1 cellular context compared by ENCODE assay signal in the genomic region with DNA sequence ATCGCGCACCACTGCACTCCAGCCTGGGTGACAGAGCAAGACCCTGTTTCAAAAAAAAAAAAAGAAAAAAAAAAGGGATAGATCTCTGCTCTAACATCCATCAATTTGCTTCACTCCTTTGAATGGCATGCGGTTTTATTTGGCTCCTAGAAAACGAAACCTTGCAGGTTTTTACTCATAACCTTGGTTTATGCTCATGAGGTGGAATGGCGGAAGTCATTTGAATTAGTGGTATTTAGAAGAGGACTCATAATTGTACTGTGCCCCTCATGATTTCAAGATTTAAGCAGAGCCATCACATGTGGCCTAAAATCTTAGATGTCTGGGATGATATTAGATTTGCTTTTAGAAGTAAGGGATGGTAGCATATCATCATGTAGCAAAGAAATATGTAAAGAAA.
TF ChIP-seq lines count a peak whose summit lies in the region.

No MANE protein-coding gene starts in this region.

TF ChIP-seq in K562, 482 proteins besides CTCF, POLR2A, EP300 and RAD21:
- TF ChIP-seq PHF20 (IDR thresholded peaks at IDR 0.05; ENCODE audit: partially characterized antibody): no peak
- TF ChIP-seq CBX8 (IDR thresholded peaks at IDR 0.05; ENCODE audit: borderline replicate concordance, extremely low read depth, low read depth, low read length, poor library complexity, severe bottlenecking): peak; percentile 56
- TF ChIP-seq ZNF79 (CRISPR knock-in tag; IDR thresholded peaks at IDR 0.05; ENCODE audit: low read depth): no peak
